ENCODE assay signal across 18 cellular contexts in genomic region chr6:107587402-107587801, GRCh38.
"Had no signal": no experiment of that assay in that cellular context is flagged by ENCODE, and none has a peak within 500 bp of the region (broad histone marks: within the 10 kb centered on the region; RNA-seq: fewer than 3 reads in every experiment).

No MANE protein-coding gene starts in this region.

- H3K27ac ChIP-seq: spleen, thyroid gland had no signal

- ATAC-seq: activated T-cell treated with anti-CD3 and anti-CD28 coated beads, Interleukin-2, amount 50 U/mL, for 4 hours had no signal

- H3K4me1 ChIP-seq: spleen had no signal

- DNase-seq: activated CD4-positive, alpha-beta T cell treated with anti-CD3 and anti-CD28 coated beads for 4 hours; activated CD4-positive, alpha-beta T cell treated with anti-CD3 and anti-CD28 coated beads, Interleukin-2, amount 50 U/mL, for 48 hours; activated CD4-positive, CD25-positive, alpha-beta regulatory T cell; activated CD8-positive, alpha-beta memory T cell treated with anti-CD3 and anti-CD28 coated beads, Interleukin-2, amount 50 U/mL, for 48 hours; activated naive CD4-positive, alpha-beta T cell treated with Interleukin-2 at 50 U/mL for 16 hours; activated naive CD8-positive, alpha-beta T cell treated with anti-CD3 and anti-CD28 coated beads for 36 hours; activated T-cell treated with anti-CD3 and anti-CD28 coated beads, Interleukin-2, amount 50 U/mL, for 4 hours; amniotic stem cell; effector CD4-positive, alpha-beta T cell; posterior cingulate gyrus; spleen; stimulated activated CD4-positive, alpha-beta T cell treated with anti-CD3 and anti-CD28 coated beads, Interleukin-4, amount 100 ng/mL, for 24 hours; stimulated activated naive CD4-positive, alpha-beta T cell treated with Interleukin-2 at 50 U/mL for 16 hours; T-helper 9 cell; thyroid gland had no signal

- H3K36me3 Mint-ChIP-seq: activated naive CD8-positive, alpha-beta T cell treated with anti-CD3 and anti-CD28 coated beads for 36 hours; memory B cell had no signal

- H3K9me3 ChIP-seq: spleen, thyroid gland had no signal

- H3K9me3 Mint-ChIP-seq: activated naive CD8-positive, alpha-beta T cell treated with anti-CD3 and anti-CD28 coated beads for 36 hours; activated T-cell treated with anti-CD3 and anti-CD28 coated beads, Interleukin-2, amount 50 U/mL, for 4 hours; memory B cell had no signal

- H3K4me1 Mint-ChIP-seq: activated naive CD8-positive, alpha-beta T cell treated with anti-CD3 and anti-CD28 coated beads for 36 hours had no signal

- H3K36me3 ChIP-seq: spleen, thyroid gland had no signal

- FAIRE-seq: bronchial epithelial cell, keratinocyte had no signal

- H3K27me3 Mint-ChIP-seq: activated naive CD8-positive, alpha-beta T cell treated with anti-CD3 and anti-CD28 coated beads for 36 hours; memory B cell had no signal

- H3K4me3 ChIP-seq: spleen, thyroid gland had no signal

- H3K4me3 Mint-ChIP-seq: activated naive CD8-positive, alpha-beta T cell treated with anti-CD3 and anti-CD28 coated beads for 36 hours; activated T-cell treated with anti-CD3 and anti-CD28 coated beads, Interleukin-2, amount 50 U/mL, for 4 hours; memory B cell had no signal

- H3K27ac Mint-ChIP-seq: activated naive CD8-positive, alpha-beta T cell treated with anti-CD3 and anti-CD28 coated beads for 36 hours; memory B cell had no signal
